Comparison of ENCODE assay signal across 8 cellular contexts in genomic region chr20:31951530-31952453, GRCh38. TPM values are rescaled to one million over a fixed set of nuclear protein-coding genes. Genes with fewer than 3 reads are reported as not detected.
DNase-seq lines count a peak whose midpoint lies in the region; ATAC-seq and TF ChIP-seq lines count a peak whose summit lies in the region.

Gene PDRG1, minus strand, starts transcription at chr20:31952046. Its CDS starts 85 bp downstream, at chr20:31951961.

- peaks cover 30% of the 10 kb centered on the region for H3K36me3 Mint-ChIP-seq in activated T-helper 1 cell treated with anti-CD3 and anti-CD28 coated beads, Interleukin-12 subunit alpha, Interleukin-12 subunit beta, Interleukin-2, Interleukin-4 antibody, amounts not matched to agents 30 ng/mL and 10 ng/mL and 1 ng/mL, durations not matched to agents 14 hours and 24 hours and 36 hours (ENCODE audit: low read depth)
- H3K36me3 Mint-ChIP-seq in natural killer cell: peaks cover 9% of the 10 kb centered on the region

- in situ Hi-C loops in G401 (cut with HindIII; ENCODE audit: low sequenced_read_pairs): no loop called here

- H3K9me3 Mint-ChIP-seq in activated T-helper 1 cell treated with anti-CD3 and anti-CD28 coated beads, Interleukin-12 subunit alpha, Interleukin-12 subunit beta, Interleukin-2, Interleukin-4 antibody, amounts not matched to agents 30 ng/mL and 10 ng/mL and 1 ng/mL, durations not matched to agents 14 hours and 24 hours and 36 hours: no peaks in the 10 kb centered on the region
- no peaks in the 10 kb centered on the region for H3K9me3 Mint-ChIP-seq in natural killer cell

- peak within 1 kb of the TSS; percentile 97 for H3K4me3 Mint-ChIP-seq in activated T-helper 1 cell treated with anti-CD3 and anti-CD28 coated beads, Interleukin-12 subunit alpha, Interleukin-12 subunit beta, Interleukin-2, Interleukin-4 antibody, amounts not matched to agents 30 ng/mL and 10 ng/mL and 1 ng/mL, durations not matched to agents 14 hours and 24 hours and 36 hours
- peak within 1 kb of the TSS; percentile 99 for H3K4me3 Mint-ChIP-seq in natural killer cell

- H3K27me3 Mint-ChIP-seq in activated T-helper 1 cell treated with anti-CD3 and anti-CD28 coated beads, Interleukin-12 subunit alpha, Interleukin-12 subunit beta, Interleukin-2, Interleukin-4 antibody, amounts not matched to agents 30 ng/mL and 10 ng/mL and 1 ng/mL, durations not matched to agents 14 hours and 24 hours and 36 hours (ENCODE audit: insufficient read depth): peaks cover 8% of the 10 kb centered on the region
- peaks cover 15 to 23% of the 10 kb centered on the region in 2 donors for H3K27me3 Mint-ChIP-seq in natural killer cell (ENCODE audit: low read depth in 2 of 2)

- peak within 1 kb of the TSS; percentile 95 for H3K27ac Mint-ChIP-seq in activated T-helper 1 cell treated with anti-CD3 and anti-CD28 coated beads, Interleukin-12 subunit alpha, Interleukin-12 subunit beta, Interleukin-2, Interleukin-4 antibody, amounts not matched to agents 30 ng/mL and 10 ng/mL and 1 ng/mL, durations not matched to agents 14 hours and 24 hours and 36 hours
- peak within 1 kb of the TSS; percentile 91 to 98 for H3K27ac Mint-ChIP-seq in natural killer cell

- DNase-seq in G401 (ENCODE audit: low spot score) (peak; percentile 90), H4 (ENCODE audit: low spot score) (peak; percentile 88), RPMI7951 (ENCODE audit: low read depth) (peak; percentile 95), fibroblast of peridontal ligament (ENCODE audit: extremely low read depth) (peak; percentile 94), natural killer cell (peak; percentile 99)
- peak; percentile 96 for DNase-seq in activated T-helper 1 cell treated with anti-CD3 and anti-CD28 coated beads, Interleukin-12 subunit alpha, Interleukin-12 subunit beta, Interleukin-2, Interleukin-4 antibody, amounts not matched to agents 30 ng/mL and 10 ng/mL and 1 ng/mL, durations not matched to agents 14 hours and 24 hours and 36 hours (ENCODE audit: low spot score)
- DNase-seq in stimulated activated naive CD4-positive, alpha-beta T cell (lab: John Stamatoyannopoulos, UW): peak; percentile 90 to 96 (median 94)

- TF ChIP-seq CTCF in LNCAP (IDR thresholded peaks at IDR 0.05) (peak; percentile 94), natural killer cell (IDR thresholded peaks at IDR 0.05) (peak; percentile 85)

- H3K4me1 Mint-ChIP-seq in activated T-helper 1 cell treated with anti-CD3 and anti-CD28 coated beads, Interleukin-12 subunit alpha, Interleukin-12 subunit beta, Interleukin-2, Interleukin-4 antibody, amounts not matched to agents 30 ng/mL and 10 ng/mL and 1 ng/mL, durations not matched to agents 14 hours and 24 hours and 36 hours (ENCODE audit: low read depth): peaks cover 28% of the 10 kb centered on the region
- peaks cover 35% of the 10 kb centered on the region in 2 donors for H3K4me1 Mint-ChIP-seq in natural killer cell

- intact Hi-C loops in activated T-helper 1 cell treated with anti-CD3 and anti-CD28 coated beads, Interleukin-12 subunit alpha, Interleukin-12 subunit beta, Interleukin-2, Interleukin-4 antibody, amounts not matched to agents 30 ng/mL and 10 ng/mL and 1 ng/mL, durations not matched to agents 14 hours and 24 hours and 36 hours (cut with micrococcal nuclease): loop anchor here (1.0 to 5.0 kb wide), 10 partner anchors 17 to 1861 kb away; partner anchors contain the start of genes ASXL1, BCL2L1, CHMP4B and PLAGL2
- intact Hi-C loops in natural killer cell (cut with micrococcal nuclease): loop anchor here (1.0 to 2.0 kb wide), 2 partner anchors 99 to 131 kb away; no protein-coding TSS in a partner anchor

- ATAC-seq in natural killer cell: peak; percentile 98 to 99 (median 99)

RNA-seq across cellular contexts. Expression of gene PDRG1, which starts in this region (rescaled TPM):
- 37.4 and 50.9 TPM in 2 replicates for total RNA-seq in G401 (2014; rRNA removed; shearing (Covaris generic))
- 4.4 and 6.2 TPM in 2 replicates for total RNA-seq in H4 (2014; rRNA removed; shearing (Covaris generic))
- total RNA-seq in RPMI7951 (2014; rRNA removed; shearing (Covaris generic)): 11.2 and 12.7 TPM in 2 replicates
- total RNA-seq in activated T-helper 1 cell treated with anti-CD3 and anti-CD28 coated beads, Interleukin-12 subunit alpha, Interleukin-12 subunit beta, Interleukin-2, Interleukin-4 antibody, amounts not matched to agents 30 ng/mL and 10 ng/mL and 1 ng/mL, durations not matched to agents 14 hours and 24 hours and 36 hours: 20.0 and 20.5 TPM in 2 replicates
- 10 to 100 TPM in 2 of 3 donors, 1 to 10 TPM in 1; 9.0 to 12.8 (median 10.4) TPM for total RNA-seq in natural killer cell

Comparison
In these comparisons a context has a peak if more than half of its experiments do, and no peak if none do; other contexts are left out.
1. Peak in every context shown above with its lines: DNase-seq and ATAC-seq.